In genomic region chr14:95557291-95557690, GRCh38 we compare ENCODE assay signal across 2 cellular contexts.
TF ChIP-seq lines count a peak whose summit lies in the region.

No MANE protein-coding gene starts in this region.

TF ChIP-seq in HepG2, 621 proteins besides CTCF, POLR2A, EP300 and RAD21:
- TF ChIP-seq SUZ12 (IDR thresholded peaks at IDR 0.05; ENCODE audit: low read depth, low read length) (no peak), ZNF121 (CRISPR knock-in tag; IDR thresholded peaks at IDR 0.05) (peak; percentile 48; the same call in 1 of the 2 replicates), ZNF891 (CRISPR knock-in tag; IDR thresholded peaks at IDR 0.05) (no peak), TERF1 (CRISPR knock-in tag; IDR thresholded peaks at IDR 0.05) (no peak), ZNF382 (CRISPR knock-in tag; IDR thresholded peaks at IDR 0.05; ENCODE audit: borderline replicate concordance) (no peak)

TF ChIP-seq in WTC11, 78 proteins besides CTCF, POLR2A, EP300 and RAD21:
- 0 out of 2 replicates have a peak, but pooled peaks have one; percentile 34 for TF ChIP-seq SMAD3 (CRISPR knock-in tag; IDR thresholded peaks at IDR 0.05; ENCODE audit: borderline replicate concordance)
- TF ChIP-seq ZNF121 (CRISPR knock-in tag; IDR thresholded peaks at IDR 0.05) = peak; percentile 99
- TF ChIP-seq MXD4 (CRISPR knock-in tag; IDR thresholded peaks at IDR 0.05; ENCODE audit: borderline replicate concordance) = no peak
- TF ChIP-seq USF1 (CRISPR knock-in tag; IDR thresholded peaks at IDR 0.05) = 0 out of 2 replicates have a peak, but pooled peaks have one; percentile 31
- TF ChIP-seq ZNF263 (CRISPR knock-in tag; IDR thresholded peaks at IDR 0.05; ENCODE audit: low read depth) = no peak
- TF ChIP-seq GTF2I (CRISPR knock-in tag; conservative IDR thresholded peaks at IDR 0.05) = peak; percentile 94
- TF ChIP-seq E2F1 (CRISPR knock-in tag; IDR thresholded peaks at IDR 0.05) = no peak
- TF ChIP-seq E2F4 (CRISPR knock-in tag; IDR thresholded peaks at IDR 0.05; ENCODE audit: borderline replicate concordance, low read depth) = no peak
- TF ChIP-seq NFYB (CRISPR knock-in tag; conservative IDR thresholded peaks at IDR 0.05; ENCODE audit: low read depth) = no peak
- TF ChIP-seq SP1 (CRISPR knock-in tag; conservative IDR thresholded peaks at IDR 0.05) = no peak
- no peak for TF ChIP-seq EMX1 (CRISPR knock-in tag; IDR thresholded peaks at IDR 0.05)
- TF ChIP-seq ZNF138 (CRISPR knock-in tag; conservative IDR thresholded peaks at IDR 0.05) = no peak
- TF ChIP-seq USF2 (CRISPR knock-in tag; IDR thresholded peaks at IDR 0.05) = peak; percentile 61
- TF ChIP-seq HMGXB4 (CRISPR knock-in tag; IDR thresholded peaks at IDR 0.05) = no peak
